Comparison of ENCODE assay signal across 8 cellular contexts in genomic region chr7:99437946-99438572, GRCh38. TPM values are rescaled to one million over a fixed set of nuclear protein-coding genes. Genes with fewer than 3 reads are reported as not detected.
A peak's percentile ranks its signal among the peaks of the same experiment; 100 is the strongest.
DNase-seq lines count a peak whose midpoint lies in the region; ATAC-seq, FAIRE-seq and TF ChIP-seq lines count a peak whose summit lies in the region.

No MANE protein-coding gene starts in this region.

- H3K4me2 ChIP-seq in astrocyte (ENCODE audit: low read length): peak overlapping the region; percentile 99

- CTCF ChIA-PET in CD8-positive, alpha-beta T cell (lab: Charles Lee): interaction anchor here (1.2 to 1.3 kb wide), 2 partner anchors 20 to 62 kb away, joined by 3 to 5 read pairs; partner anchors contain the start of gene ZNF394

- no peak for FAIRE-seq in astrocyte (lab: Jason Lieb, UNC)

- H3K36me3 Mint-ChIP-seq in CD8-positive, alpha-beta T cell: peaks cover 34% of the 10 kb centered on the region
- peaks cover 8% of the 10 kb centered on the region for H3K36me3 Mint-ChIP-seq in astrocyte (ENCODE audit: low read depth, unreplicated experiment)

- H3K27ac Mint-ChIP-seq in CD8-positive, alpha-beta T cell: peak overlapping the region; percentile 89
- peak overlapping the region; percentile 69 for H3K27ac Mint-ChIP-seq in astrocyte (ENCODE audit: unreplicated experiment)

- intact Hi-C loops in CD8-positive, alpha-beta T cell (cut with DNase I, micrococcal nuclease): loop anchor here (1.0 to 2.0 kb wide), 6 partner anchors 29 to 67 kb away; partner anchors contain the start of genes BUD31 (in 2 of the 2), PDAP1 (in 2 of the 2), ZKSCAN5 (in 2 of the 2) and ATP5MF (in 1 of the 2)
- intact Hi-C loops in left lung (cut with DNase I) (no loop called here), posterior cingulate gyrus (cut with DNase I) (loop anchor here (1.0 kb wide), 1 partner anchor 28 kb away; the partner anchor contains the start of gene ATP5MF)

- peak overlapping the region; percentile 63 for H3K27ac ChIP-seq in CD8-positive, alpha-beta T cell (ENCODE audit: low read depth, low read length)
- H3K27ac ChIP-seq in astrocyte (ENCODE audit: low read depth, low read length) (peak overlapping the region; percentile 57), left lung (peak overlapping the region; percentile 74 to 83), tibial nerve (peak overlapping the region; percentile 78 to 95 (median 88))

- no peak for TF ChIP-seq POLR2A in tibial nerve (IDR thresholded peaks at IDR 0.05)

- TF ChIP-seq EP300 in tibial nerve (IDR thresholded peaks at IDR 0.05): no peak

- peak overlapping the region; percentile 94 for H3K4me3 Mint-ChIP-seq in CD8-positive, alpha-beta T cell
- peak overlapping the region; percentile 98 for H3K4me3 Mint-ChIP-seq in astrocyte (ENCODE audit: unreplicated experiment)

- no peak for DNase-seq in CD8-positive, alpha-beta T cell
- DNase-seq in astrocyte (ENCODE audit: low read depth) (no peak), left lung (no peak), tibial nerve (ENCODE audit: low spot score in 2 of 2) (no peak), inferior parietal cortex (ENCODE audit: extremely low spot score) (no peak), posterior cingulate gyrus (no peak)

- H3K9me3 Mint-ChIP-seq in CD8-positive, alpha-beta T cell: no peaks in the 10 kb centered on the region
- H3K9me3 Mint-ChIP-seq in astrocyte (ENCODE audit: unreplicated experiment): no peaks in the 10 kb centered on the region

- H3K4me3 ChIP-seq in CD8-positive, alpha-beta T cell (ENCODE audit: low read depth, low read length): peak overlapping the region; percentile 66
- H3K4me3 ChIP-seq in astrocyte (ENCODE audit: insufficient read depth, low read depth, low read length): peak overlapping the region; percentile 86
- peak overlapping the region; percentile 91 to 99 for H3K4me3 ChIP-seq in left lung
- H3K4me3 ChIP-seq in tibial nerve: peak overlapping the region; percentile 83 to 99 (median 99)

- ATAC-seq in CD8-positive, alpha-beta T cell: peak; percentile 25
- ATAC-seq in HG03354 (IDR thresholded peaks at IDR 0.05; ENCODE audit: poor library complexity, severe bottlenecking, unreplicated experiment): peak; percentile 18
- peak; percentile 40 for ATAC-seq in left lung
- no peak for ATAC-seq in GM19328 (IDR thresholded peaks at IDR 0.05; ENCODE audit: unreplicated experiment)

- H3K36me3 ChIP-seq in CD8-positive, alpha-beta T cell (ENCODE audit: insufficient read depth, low read length): peaks cover 5% of the 10 kb centered on the region
- H3K36me3 ChIP-seq in astrocyte (ENCODE audit: insufficient read depth, low read length) (peaks cover 3% of the 10 kb centered on the region), left lung (peaks cover 0 to 36% of the 10 kb centered on the region in 2 donors), tibial nerve (peaks cover 0 to 32% (median 4%) of the 10 kb centered on the region in 3 donors)

- TF ChIP-seq CTCF in CD8-positive, alpha-beta T cell (IDR thresholded peaks at IDR 0.05): no peak
- TF ChIP-seq CTCF in astrocyte (IDR thresholded peaks at IDR 0.05; ENCODE audit: insufficient read depth, low read depth, low read length) (no peak), left lung (IDR thresholded peaks at IDR 0.05) (no peak), tibial nerve (IDR thresholded peaks at IDR 0.05) (no peak)

- peaks cover 16% of the 10 kb centered on the region for H3K4me1 ChIP-seq in CD8-positive, alpha-beta T cell (ENCODE audit: insufficient read depth, low read length)
- H3K4me1 ChIP-seq in astrocyte (ENCODE audit: insufficient read depth, low read length) (peaks cover 14% of the 10 kb centered on the region), left lung (peaks cover 10 to 37% of the 10 kb centered on the region in 2 donors), tibial nerve (peaks cover 0 to 55% (median 29%) of the 10 kb centered on the region in 4 donors)

- H3K27me3 ChIP-seq in CD8-positive, alpha-beta T cell (ENCODE audit: insufficient read depth, low read length): no peaks in the 10 kb centered on the region
- H3K27me3 ChIP-seq in astrocyte (ENCODE audit: insufficient read depth, low read length) (no peaks in the 10 kb centered on the region), left lung (no peaks in the 10 kb centered on the region), tibial nerve (no peaks in the 10 kb centered on the region)

- H2AFZ ChIP-seq in astrocyte (ENCODE audit: low read depth, low read length): peak overlapping the region; percentile 90

- H3K79me2 ChIP-seq in astrocyte (ENCODE audit: insufficient read depth, low read length): peaks cover 59% of the 10 kb centered on the region

- 19 to 25% methylated on average over 14 to 16 of the region's 20 CpGs for WGBS in tibial nerve, 2 donors

- peaks cover 30% of the 10 kb centered on the region for H3K4me1 Mint-ChIP-seq in CD8-positive, alpha-beta T cell (ENCODE audit: low read depth)
- H3K4me1 Mint-ChIP-seq in astrocyte (ENCODE audit: low read depth, unreplicated experiment): peaks cover 9% of the 10 kb centered on the region

- H3K27me3 Mint-ChIP-seq in CD8-positive, alpha-beta T cell (ENCODE audit: low read depth): no peaks in the 10 kb centered on the region
- H3K27me3 Mint-ChIP-seq in astrocyte (ENCODE audit: low read depth, unreplicated experiment): no peaks in the 10 kb centered on the region

- H4K20me1 ChIP-seq in astrocyte (ENCODE audit: insufficient read depth, low read length): peaks cover 34% of the 10 kb centered on the region

- peak overlapping the region; percentile 88 for H3K9ac ChIP-seq in astrocyte (ENCODE audit: low read length)

- no peaks in the 10 kb centered on the region for H3K9me3 ChIP-seq in CD8-positive, alpha-beta T cell (ENCODE audit: low read length)
- H3K9me3 ChIP-seq in astrocyte (ENCODE audit: insufficient read depth, low read depth, low read length) (no peaks in the 10 kb centered on the region), left lung (no peaks in the 10 kb centered on the region), tibial nerve (no peaks in the 10 kb centered on the region)

- POLR2A ChIA-PET in CD8-positive, alpha-beta T cell (lab: Charles Lee): interaction anchor here (0.8 to 2.7 kb wide), 6 partner anchors 25 to 120 kb away, joined by 3 to 8 read pairs (median 4); partner anchors contain the start of genes ATP5MF, BUD31, PDAP1 and ZNF655

RNA-seq across cellular contexts. Expression of gene PTCD1, which starts 0.5 kb away (rescaled TPM):
- total RNA-seq in CD8-positive, alpha-beta T cell: 1 to 10 TPM; 4.2 to 4.5 TPM
- total RNA-seq in astrocyte (5.8 and 7.4 TPM in 2 replicates), left lung (1 to 10 TPM; 3.5 to 4.5 TPM), tibial nerve (10 to 100 TPM in 2 of 4 donors, 1 to 10 TPM in 2; 6.9 to 10.8 (median 9.5) TPM)

RNA-seq across cellular contexts. Expression of gene CPSF4, which starts 0.7 kb away (rescaled TPM):
- 10 to 100 TPM; 33.4 to 33.9 TPM for total RNA-seq in CD8-positive, alpha-beta T cell
- total RNA-seq in astrocyte (42.8 and 46.8 TPM in 2 replicates), left lung (10 to 100 TPM; 25.9 to 34.2 TPM), tibial nerve (10 to 100 TPM; 34.3 to 77.9 (median 50.1) TPM)

RNA-seq across cellular contexts. Expression of gene ATP5MF, which starts 27.9 kb away (rescaled TPM):
- total RNA-seq in CD8-positive, alpha-beta T cell: 10 to 100 TPM; 45.6 to 48.5 TPM
- 307 and 329 TPM in 2 replicates for total RNA-seq in astrocyte
- total RNA-seq in left lung: 100 to 1,000 TPM; 250 to 265 TPM
- 100 to 1,000 TPM; 127 to 656 (median 375) TPM for total RNA-seq in tibial nerve

RNA-seq across cellular contexts. Expression of gene BUD31, which starts 29.3 kb away (rescaled TPM):
- total RNA-seq in CD8-positive, alpha-beta T cell: 100 to 1,000 TPM; 144 TPM
- total RNA-seq in astrocyte (167 and 176 TPM in 2 replicates), left lung (10 to 100 TPM; 79.0 to 82.0 TPM), tibial nerve (10 to 100 TPM; 55.9 to 87.3 (median 75.8) TPM)

RNA-seq across cellular contexts. Expression of gene PDAP1, which starts 29.7 kb away (rescaled TPM):
- 10 to 100 TPM; 34.5 to 36.2 TPM for total RNA-seq in CD8-positive, alpha-beta T cell
- total RNA-seq in astrocyte: 106 and 111 TPM in 2 replicates
- total RNA-seq in left lung: 10 to 100 TPM; 68.5 to 87.8 TPM
- 100 to 1,000 TPM in 1 of 4 donors, 10 to 100 TPM in 3; 65.4 to 107 (median 68.8) TPM for total RNA-seq in tibial nerve

Comparison
In these comparisons a context has a peak if more than half of its experiments do, and no peak if none do; other contexts are left out.
1. intact Hi-C loops: an anchor here in CD8-positive, alpha-beta T cell (1.0 to 2.0 kb wide) and posterior cingulate gyrus (1.0 kb wide); none called in left lung.